In genomic region chr3:35322070-35322469, GRCh38 we compare ENCODE assay signal across 24 cellular contexts.
DNase-seq lines count a peak whose midpoint lies in the region; ATAC-seq, FAIRE-seq and TF ChIP-seq lines count a peak whose summit lies in the region.
"Had no signal": no experiment of that assay in that cellular context is flagged by ENCODE, and none has a peak within 500 bp of the region (broad histone marks: within the 10 kb centered on the region; RNA-seq: fewer than 3 reads in every experiment).

No MANE protein-coding gene starts in this region.

- TF ChIP-seq CTCF in bronchial epithelial cell (IDR thresholded peaks at IDR 0.05; ENCODE audit: insufficient read depth, low read length, severe bottlenecking): no peak

- H3K4me3 ChIP-seq in bronchial epithelial cell (ENCODE audit: low read depth, low read length): no peak overlapping the region
- H3K4me3 ChIP-seq: coronary artery, left lung, uterus had no signal

- no peak for FAIRE-seq in bronchial epithelial cell (lab: Jason Lieb, UNC)
- FAIRE-seq: endometrium, frontal cortex had no signal

- H3K36me3 ChIP-seq in bronchial epithelial cell (ENCODE audit: control insufficient read depth, insufficient read depth, low read length): no peaks in the 10 kb centered on the region
- H3K36me3 ChIP-seq: left lung, uterus had no signal

- H3K27me3 ChIP-seq in bronchial epithelial cell (ENCODE audit: control insufficient read depth, insufficient read depth, low read length): no peaks in the 10 kb centered on the region
- H3K27me3 ChIP-seq: left lung, uterus had no signal

- in situ Hi-C loops in ACHN (cut with HindIII; ENCODE audit: low pct_ligation_motif_present, low pct_unique_long_range_greater_than_20kb, low sequenced_read_pairs): no loop called here

- ATAC-seq in HG03097 (IDR thresholded peaks at IDR 0.05; ENCODE audit: low FRiP score, unreplicated experiment) (no peak), GM19023 (IDR thresholded peaks at IDR 0.05; ENCODE audit: unreplicated experiment) (no peak), GM21723 (IDR thresholded peaks at IDR 0.05; ENCODE audit: unreplicated experiment) (no peak), GM21367 (IDR thresholded peaks at IDR 0.05; ENCODE audit: unreplicated experiment) (no peak)
- ATAC-seq: activated CD8-positive, alpha-beta T cell treated with anti-CD3 and anti-CD28 coated beads for 36 hours; activated T-cell treated with anti-CD3 and anti-CD28 coated beads, Interleukin-2, amount 50 U/mL, for 4 hours; left lung; WTC11 had no signal

- DNase-seq in ACHN (peak; percentile 71), OCI-M1 (lab: John Stamatoyannopoulos, UW) (peak; percentile 13), bronchial epithelial cell (ENCODE audit: low read depth) (peak; percentile 8), kidney glomerular epithelial cell (lab: John Stamatoyannopoulos, UW) (peak; percentile 57)
- DNase-seq: activated CD8-positive, alpha-beta T cell treated with anti-CD3 and anti-CD28 coated beads for 36 hours; activated naive CD4-positive, alpha-beta T cell treated with anti-CD3 and anti-CD28 coated beads, Interleukin-2, amount 50 U/mL, for 16 hours; activated T-cell treated with anti-CD3 and anti-CD28 coated beads, Interleukin-2, amount 50 U/mL, for 4 hours; CD4-positive, CD25-positive, alpha-beta regulatory T cell; Kasumi-1; left lung; NCI-H1105 treated with DMSO at 0.1 percent for 48 hours; NCI-H526; Right ventricle myocardium superior; stimulated activated CD4-positive, alpha-beta T cell treated with anti-CD3 and anti-CD28 coated beads, Interleukin-12 subunit alpha, Interleukin-12 subunit beta, amount 100 ng/mL, for 4 hours; stimulated activated CD8-positive, alpha-beta memory T cell treated with anti-CD3 and anti-CD28 coated beads, Interleukin-4, amount 100 ng/mL, for 48 hours; uterus had no signal

Comparison
In these comparisons a context has a peak if more than half of its experiments do, and no peak if none do; other contexts are left out.
1. DNase-seq: peak in every context shown above with its lines; median percentile 71 in ACHN; 57 in kidney glomerular epithelial cell; 13 in OCI-M1; 8 in bronchial epithelial cell.